8 cellular contexts compared by ENCODE assay signal in genomic region chr14:35533357-35534129, GRCh38. TPM values are rescaled to one million over a fixed set of nuclear protein-coding genes. Genes with fewer than 3 reads are reported as not detected.
A peak's percentile ranks its signal among the peaks of the same experiment; 100 is the strongest.
DNase-seq lines count a peak whose midpoint lies in the region; ATAC-seq and TF ChIP-seq lines count a peak whose summit lies in the region.

No MANE protein-coding gene starts in this region.

- H3K36me3 ChIP-seq in neural cell (ENCODE audit: insufficient read depth, low read length): no peaks in the 10 kb centered on the region

- no peak overlapping the region for H3K27ac ChIP-seq in CD4-positive, alpha-beta T cell (ENCODE audit: low read depth, low read length)
- H3K27ac ChIP-seq in neural cell (ENCODE audit: low read length) (no peak overlapping the region), substantia nigra (ENCODE audit: low read depth, low read length, poor library complexity, severe bottlenecking) (no peak overlapping the region)

- TF ChIP-seq EP300 in neural cell (conservative IDR thresholded peaks at IDR 0.05; ENCODE audit: poor library complexity, severe bottlenecking): no peak

- CTCF ChIA-PET in CD4-positive, alpha-beta T cell (lab: Charles Lee): no interaction called here

- ATAC-seq in CD4-positive, alpha-beta T cell (ENCODE audit: poor library complexity): peak; percentile 43
- peak; percentile 72 for ATAC-seq in GM19452 (IDR thresholded peaks at IDR 0.05; ENCODE audit: unreplicated experiment)
- ATAC-seq in HG03521 (IDR thresholded peaks at IDR 0.05; ENCODE audit: unreplicated experiment): peak; percentile 65

- no peak for TF ChIP-seq CTCF in CD4-positive, alpha-beta T cell (IDR thresholded peaks at IDR 0.05)
- TF ChIP-seq CTCF in neural cell (IDR thresholded peaks at IDR 0.05; ENCODE audit: poor library complexity, severe bottlenecking): no peak

- no peak overlapping the region for H3K27ac Mint-ChIP-seq in CD4-positive, alpha-beta T cell

- H3K4me3 ChIP-seq in neural cell (ENCODE audit: low read length): peak overlapping the region; percentile 88

- H3K9me3 ChIP-seq in CD4-positive, alpha-beta T cell (ENCODE audit: control insufficient read depth, low read length): no peaks in the 10 kb centered on the region
- no peaks in the 10 kb centered on the region for H3K9me3 ChIP-seq in neural cell (ENCODE audit: low read length)

- peak in 8 of 10 experiments; percentile 4 to 59 (median 32) for DNase-seq in CD4-positive, alpha-beta T cell
- DNase-seq in NCI-H82 treated with DMSO at 0.1 percent for 48 hours (lab: John Stamatoyannopoulos, UW; ENCODE audit: unreplicated experiment) (peak; percentile 79), fibroblast of peridontal ligament (ENCODE audit: extremely low read depth) (peak; percentile 3), substantia nigra (lab: John Stamatoyannopoulos, UW) (peak in 26 of 49 donors; percentile 1 to 86 (median 14))
- peak; percentile 81 to 85 for DNase-seq in activated T-cell treated with anti-CD3 and anti-CD28 coated beads, Interleukin-2, amount 50 U/mL, for 48 hours

- H3K79me2 ChIP-seq in neural cell (replicated peaks; ENCODE audit: insufficient read depth, low read length): no peaks in the 10 kb centered on the region

- peaks cover 9% of the 10 kb centered on the region for H3K4me1 Mint-ChIP-seq in CD4-positive, alpha-beta T cell (ENCODE audit: low read depth)

- peak overlapping the region; percentile 73 for H3K4me3 Mint-ChIP-seq in CD4-positive, alpha-beta T cell

- H3K9me3 Mint-ChIP-seq in CD4-positive, alpha-beta T cell: no peaks in the 10 kb centered on the region

- no peaks in the 10 kb centered on the region for H3K36me3 Mint-ChIP-seq in CD4-positive, alpha-beta T cell (ENCODE audit: low read depth)

- no peak for TF ChIP-seq RAD21 in neural cell (conservative IDR thresholded peaks at IDR 0.05)

- no peaks in the 10 kb centered on the region for H3F3A ChIP-seq in neural cell (ENCODE audit: insufficient read depth, low read length, poor library complexity, severe bottlenecking)

- intact Hi-C loops in CD4-positive, alpha-beta T cell (cut with DNase I, micrococcal nuclease): loop anchor here in 1 of 2 experiments (10.0 kb wide), 1 partner anchor 281 kb away; no protein-coding TSS in a partner anchor

- H2AFZ ChIP-seq in neural cell (ENCODE audit: low read depth, low read length): no peak overlapping the region

- POLR2A ChIA-PET in CD4-positive, alpha-beta T cell (lab: Charles Lee): no interaction called here

- peak overlapping the region; percentile 83 for H3K4me2 ChIP-seq in neural cell (ENCODE audit: low read length)

- H3K9me2 ChIP-seq in neural cell (ENCODE audit: insufficient read depth, low read length): no peaks in the 10 kb centered on the region

- H4K20me1 ChIP-seq in neural cell (ENCODE audit: insufficient read depth): no peaks in the 10 kb centered on the region

- peak overlapping the region; percentile 34 for H3K9ac ChIP-seq in neural cell (ENCODE audit: low read length)

- H3K27me3 ChIP-seq in CD4-positive, alpha-beta T cell (ENCODE audit: control insufficient read depth, insufficient read depth, low read length): peaks cover 51% of the 10 kb centered on the region
- H3K27me3 ChIP-seq in neural cell (ENCODE audit: insufficient read depth, low read depth, low read length): peaks cover 75% of the 10 kb centered on the region

- peaks cover 66% of the 10 kb centered on the region for H3K27me3 Mint-ChIP-seq in CD4-positive, alpha-beta T cell

TF ChIP-seq in neural cell, 6 proteins besides CTCF, POLR2A, EP300 and RAD21:
- TF ChIP-seq EZH2 (IDR thresholded peaks at IDR 0.05; ENCODE audit: borderline replicate concordance, insufficient read depth, low read length, poor library complexity, severe bottlenecking): no peak
- peak; percentile 49 for TF ChIP-seq MXI1 (conservative IDR thresholded peaks at IDR 0.05; ENCODE audit: poor library complexity, severe bottlenecking)

RNA-seq across cellular contexts. Expression of gene INSM2, which starts 0.4 kb away (rescaled TPM):
- not detected for total RNA-seq in CD4-positive, alpha-beta T cell
- polyA plus RNA-seq in neural cell: 0.98 and 2.4 TPM in 2 replicates
- 1.5 and 1.6 TPM in 2 replicates for polyA minus RNA-seq in neural cell

Comparison
In these comparisons a context has a peak if more than half of its experiments do, and no peak if none do; other contexts are left out.
1. DNase-seq: peak in every context shown above with its lines; median percentile 83 in activated T-cell treated with anti-CD3 and anti-CD28 coated beads, Interleukin-2, amount 50 U/mL, for 48 hours; 79 in NCI-H82 treated with DMSO at 0.1 percent for 48 hours; 32 in CD4-positive, alpha-beta T cell; 14 in substantia nigra; 3 in fibroblast of peridontal ligament.